ENCODE assay signal across 1 cellular context in the genomic region with DNA sequence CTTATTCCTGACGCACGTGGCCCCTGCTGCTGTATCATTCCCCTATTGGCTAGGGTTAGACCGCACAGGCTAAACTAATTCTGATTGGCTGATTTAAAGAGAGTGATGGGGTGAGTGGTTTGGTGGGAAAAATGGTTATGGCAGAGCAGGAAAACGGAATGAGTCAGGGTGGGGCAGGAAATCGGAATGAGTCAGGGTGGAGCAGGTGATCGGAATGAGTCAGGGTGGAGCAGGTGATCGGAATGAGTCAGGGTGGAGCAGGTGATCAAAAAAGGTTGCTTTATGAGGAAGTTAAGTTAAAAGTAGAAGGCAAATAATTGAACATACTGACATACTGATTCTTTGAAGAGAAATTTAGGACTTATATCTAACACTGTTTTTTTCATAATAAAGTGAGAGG.
TF ChIP-seq lines count a peak whose summit lies in the region.

No MANE protein-coding gene starts in this region.

TF ChIP-seq in HepG2, 621 proteins besides CTCF, POLR2A, EP300 and RAD21:
- TF ChIP-seq FOSL2 (CRISPR knock-in tag; IDR thresholded peaks at IDR 0.05) = peak; percentile 55
- TF ChIP-seq, protein P1, sequence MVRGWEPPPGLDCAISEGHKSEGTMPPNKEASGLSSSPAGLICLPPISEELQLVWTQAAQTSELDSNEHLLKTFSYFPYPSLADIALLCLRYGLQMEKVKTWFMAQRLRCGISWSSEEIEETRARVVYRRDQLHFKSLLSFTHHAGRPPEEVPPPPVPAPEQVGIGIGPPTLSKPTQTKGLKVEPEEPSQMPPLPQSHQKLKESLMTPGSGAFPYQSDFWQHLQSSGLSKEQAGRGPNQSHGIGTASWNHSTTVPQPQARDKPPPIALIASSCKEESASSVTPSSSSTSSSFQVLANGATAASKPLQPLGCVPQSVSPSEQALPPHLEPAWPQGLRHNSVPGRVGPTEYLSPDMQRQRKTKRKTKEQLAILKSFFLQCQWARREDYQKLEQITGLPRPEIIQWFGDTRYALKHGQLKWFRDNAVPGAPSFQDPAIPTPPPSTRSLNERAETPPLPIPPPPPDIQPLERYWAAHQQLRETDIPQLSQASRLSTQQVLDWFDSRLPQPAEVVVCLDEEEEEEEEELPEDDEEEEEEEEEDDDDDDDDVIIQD (CRISPR knock-in tag; IDR thresholded peaks at IDR 0.05; ENCODE audit: low read depth) = peak; percentile 86; the same call in 1 of the 2 replicates
